ENCODE assay signal across 1 cellular context in genomic region chr3:194132465-194133358, GRCh38.
TF ChIP-seq lines count a peak whose summit lies in the region.

No MANE protein-coding gene starts in this region.

TF ChIP-seq in IMR-90, 13 proteins besides CTCF, POLR2A, EP300 and RAD21 (continued from another document):
- TF ChIP-seq ELK1 (IDR thresholded peaks at IDR 0.05; ENCODE audit: borderline replicate concordance, low read depth, low read length) = no peak
- TF ChIP-seq USF2 (IDR thresholded peaks at IDR 0.05; ENCODE audit: low read depth, low read length) = no peak
